15 cellular contexts compared by ENCODE assay signal in genomic region chr15:84919268-84919667, GRCh38. TPM values are rescaled to one million over a fixed set of nuclear protein-coding genes. Genes with fewer than 3 reads are reported as not detected.
DNase-seq lines count a peak whose midpoint lies in the region; ATAC-seq, FAIRE-seq and TF ChIP-seq lines count a peak whose summit lies in the region.
"Had no signal": no experiment of that assay in that cellular context is flagged by ENCODE, and none has a peak within 500 bp of the region (broad histone marks: within the 10 kb centered on the region; RNA-seq: fewer than 3 reads in every experiment).

No MANE protein-coding gene starts in this region.

- peaks cover 7% of the 10 kb centered on the region for H3K27me3 Mint-ChIP-seq in glutamatergic neuron (ENCODE audit: unreplicated experiment)

- no peaks in the 10 kb centered on the region for H3K36me3 ChIP-seq in adrenal gland (replicated peaks in 1 of 2)
- H3K36me3 ChIP-seq: BLaER1 had no signal

- no peak for TF ChIP-seq POLR2A in A549 (IDR thresholded peaks at IDR 0.05; ENCODE audit: low read length)
- TF ChIP-seq POLR2A in adrenal gland (IDR thresholded peaks at IDR 0.05): no peak

- POLR2A ChIA-PET in A549 (lab: Yijun Ruan, JAX): no interaction called here

- TF ChIP-seq CTCF in A549 (IDR thresholded peaks at IDR 0.05) (no peak), adrenal gland (IDR thresholded peaks at IDR 0.05) (no peak), glutamatergic neuron (IDR thresholded peaks at IDR 0.05; ENCODE audit: partially characterized antibody, unreplicated experiment) (no peak)

- no peak overlapping the region for H3K4me3 ChIP-seq in A549
- H3K4me3 ChIP-seq in adrenal gland: no peak overlapping the region
- H3K4me3 ChIP-seq: BLaER1, GM23248 had no signal

- CTCF ChIA-PET in A549 (lab: Yijun Ruan, JAX): interaction anchor here (0.9 to 13.2 kb wide), 7 partner anchors 6 to 332 kb away, joined by 3 to 137 read pairs (median 4); no protein-coding TSS in a partner anchor

- H3K9me3 Mint-ChIP-seq in stimulated activated effector memory CD8-positive, alpha-beta T cell treated with anti-CD3 and anti-CD28 coated beads, Interleukin-12 subunit alpha, Interleukin-12 subunit beta, amount 100 ng/mL, for 72 hours: no peaks in the 10 kb centered on the region
- peaks cover 3% of the 10 kb centered on the region for H3K9me3 Mint-ChIP-seq in glutamatergic neuron (ENCODE audit: unreplicated experiment)

- H3K4me1 ChIP-seq in A549 (peaks cover 39% of the 10 kb centered on the region), adrenal gland (replicated peaks in 1 of 2) (peaks cover 24 to 26% of the 10 kb centered on the region in 2 donors)

- H3K36me3 Mint-ChIP-seq in stimulated activated effector memory CD8-positive, alpha-beta T cell treated with anti-CD3 and anti-CD28 coated beads, Interleukin-12 subunit alpha, Interleukin-12 subunit beta, amount 100 ng/mL, for 72 hours: no peaks in the 10 kb centered on the region
- H3K36me3 Mint-ChIP-seq in glutamatergic neuron (ENCODE audit: unreplicated experiment): no peaks in the 10 kb centered on the region

- no peaks in the 10 kb centered on the region for H3K27me3 ChIP-seq in adrenal gland
- H3K27me3 ChIP-seq: BLaER1 had no signal

- no peak overlapping the region for H3K4me3 Mint-ChIP-seq in stimulated activated effector memory CD8-positive, alpha-beta T cell treated with anti-CD3 and anti-CD28 coated beads, Interleukin-12 subunit alpha, Interleukin-12 subunit beta, amount 100 ng/mL, for 72 hours
- no peak overlapping the region for H3K4me3 Mint-ChIP-seq in glutamatergic neuron (ENCODE audit: unreplicated experiment)
- H3K4me3 Mint-ChIP-seq: CD8-positive, alpha-beta memory T cell had no signal

- no peak for FAIRE-seq in A549 (lab: Jason Lieb, UNC)
- FAIRE-seq: H54 had no signal

- peak overlapping the region; percentile 51 for H3K27ac Mint-ChIP-seq in stimulated activated effector memory CD8-positive, alpha-beta T cell treated with anti-CD3 and anti-CD28 coated beads, Interleukin-12 subunit alpha, Interleukin-12 subunit beta, amount 100 ng/mL, for 72 hours
- H3K27ac Mint-ChIP-seq in glutamatergic neuron (ENCODE audit: unreplicated experiment): no peak overlapping the region

- no peak for ATAC-seq in A549
- ATAC-seq in stimulated activated effector memory CD8-positive, alpha-beta T cell treated with anti-CD3 and anti-CD28 coated beads, Interleukin-12 subunit alpha, Interleukin-12 subunit beta, amount 100 ng/mL, for 72 hours: no peak

- no peak for TF ChIP-seq RAD21 in A549 (conservative IDR thresholded peaks at IDR 0.05 in 1 of 2, IDR thresholded peaks at IDR 0.05 in 1 of 2)
- no peak for TF ChIP-seq RAD21 in Ishikawa (IDR thresholded peaks at IDR 0.05; ENCODE audit: low read depth)

- H3K9me3 ChIP-seq in A549 (no peaks in the 10 kb centered on the region), adrenal gland (replicated peaks in 1 of 3) (no peaks in the 10 kb centered on the region)
- H3K9me3 ChIP-seq: BLaER1, Caco-2 had no signal

- no peak for TF ChIP-seq EP300 in A549 (IDR thresholded peaks at IDR 0.05)
- TF ChIP-seq EP300 in Ishikawa (IDR thresholded peaks at IDR 0.05; ENCODE audit: borderline replicate concordance): no peak

- intact Hi-C loops in adrenal gland (cut with DNase I): no loop called here

- DNase-seq in A549 (ENCODE audit: low read depth in 1 of 2, low spot score in 1 of 2) (no peak), adrenal gland (no peak), anterior cingulate cortex (lab: John Stamatoyannopoulos, UW) (no peak), 8988T (no peak), glutamatergic neuron (no peak)
- no peak for DNase-seq in stimulated activated effector memory CD8-positive, alpha-beta T cell treated with anti-CD3 and anti-CD28 coated beads, Interleukin-12 subunit alpha, Interleukin-12 subunit beta, amount 100 ng/mL, for 72 hours (ENCODE audit: low spot score in 2 of 2)
- DNase-seq: AML-193; Caco-2; CD8-positive, alpha-beta memory T cell; GM23248 had no signal

- H3K4me1 Mint-ChIP-seq in stimulated activated effector memory CD8-positive, alpha-beta T cell treated with anti-CD3 and anti-CD28 coated beads, Interleukin-12 subunit alpha, Interleukin-12 subunit beta, amount 100 ng/mL, for 72 hours: peaks cover 14% of the 10 kb centered on the region
- peaks cover 14% of the 10 kb centered on the region for H3K4me1 Mint-ChIP-seq in glutamatergic neuron (ENCODE audit: low read depth, unreplicated experiment)
- H3K4me1 Mint-ChIP-seq: CD8-positive, alpha-beta memory T cell had no signal

- H3K27ac ChIP-seq in A549 (peak overlapping the region; percentile 12 to 88; a peak in 4 of 6 replicates), adrenal gland (peak overlapping the region in 4 of 5 donors; percentile 5 to 47 (median 26))
- H3K27ac ChIP-seq: BLaER1, GM23248, HL-60 had no signal

- no peak overlapping the region for H3K4me2 ChIP-seq in A549
- H3K4me2 ChIP-seq: BLaER1 had no signal

TF ChIP-seq in A549, 52 proteins besides CTCF, POLR2A, EP300 and RAD21:
- TF ChIP-seq, protein P1, sequence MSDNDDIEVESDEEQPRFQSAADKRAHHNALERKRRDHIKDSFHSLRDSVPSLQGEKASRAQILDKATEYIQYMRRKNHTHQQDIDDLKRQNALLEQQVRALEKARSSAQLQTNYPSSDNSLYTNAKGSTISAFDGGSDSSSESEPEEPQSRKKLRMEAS (IDR thresholded peaks at IDR 0.05): no peak
- TF ChIP-seq RFX5 (IDR thresholded peaks at IDR 0.05) (no peak), EHMT2 (IDR thresholded peaks at IDR 0.05; ENCODE audit: low read depth) (no peak), RNF2 (IDR thresholded peaks at IDR 0.05; ENCODE audit: borderline replicate concordance, low read depth) (no peak), ZFP36 (IDR thresholded peaks at IDR 0.05; ENCODE audit: borderline replicate concordance, partially characterized antibody) (no peak), USF2 (IDR thresholded peaks at IDR 0.05) (no peak)

TF ChIP-seq in Ishikawa, 13 proteins besides CTCF, POLR2A, EP300 and RAD21:
- TF ChIP-seq TEAD4 (IDR thresholded peaks at IDR 0.05) (no peak), NFIC (IDR thresholded peaks at IDR 0.05) (peak; percentile 56)

RNA-seq across cellular contexts. Expression of gene SLC28A1, which starts 34.8 kb away (rescaled TPM):
- polyA plus RNA-seq in A549 (2011; rRNA removed) (0.13 TPM in 2 replicates), A549 (2017; fragmentation: RNase III; extraction: RNeasy Plus Mini Kit Qiagen cat#74134 plus additional on column Dnase treatment) (0.04 to 0.06 TPM in 2 of 3 replicates, not detected in the other), adrenal gland (under 1 TPM; 0.03 to 0.08 (median 0.05) TPM)
- 0.03 and 0.05 TPM in 2 replicates for polyA plus RNA-seq in A549 (2012; cell fraction: cytosol; rRNA removed)
- polyA plus RNA-seq in A549 (2012; cell fraction: nucleus; rRNA removed): 0.06 and 0.18 TPM in 2 replicates
- polyA minus RNA-seq in A549 (2011; rRNA and poly(A)+ RNA removed): 0.49 and 0.62 TPM in 2 replicates
- total RNA-seq in adrenal gland (under 1 TPM in 4 of 8 donors, not detected in 4; 0.14 to 0.19 (median 0.16) TPM), glutamatergic neuron (ENCODE audit: unreplicated experiment) (0.25 TPM)
- total RNA-seq: Caco-2; CD8-positive, alpha-beta memory T cell; Daoy; GM23248 had no signal
- polyA plus RNA-seq: CD8-positive, alpha-beta memory T cell; GM23248 had no signal
